In the genomic region with DNA sequence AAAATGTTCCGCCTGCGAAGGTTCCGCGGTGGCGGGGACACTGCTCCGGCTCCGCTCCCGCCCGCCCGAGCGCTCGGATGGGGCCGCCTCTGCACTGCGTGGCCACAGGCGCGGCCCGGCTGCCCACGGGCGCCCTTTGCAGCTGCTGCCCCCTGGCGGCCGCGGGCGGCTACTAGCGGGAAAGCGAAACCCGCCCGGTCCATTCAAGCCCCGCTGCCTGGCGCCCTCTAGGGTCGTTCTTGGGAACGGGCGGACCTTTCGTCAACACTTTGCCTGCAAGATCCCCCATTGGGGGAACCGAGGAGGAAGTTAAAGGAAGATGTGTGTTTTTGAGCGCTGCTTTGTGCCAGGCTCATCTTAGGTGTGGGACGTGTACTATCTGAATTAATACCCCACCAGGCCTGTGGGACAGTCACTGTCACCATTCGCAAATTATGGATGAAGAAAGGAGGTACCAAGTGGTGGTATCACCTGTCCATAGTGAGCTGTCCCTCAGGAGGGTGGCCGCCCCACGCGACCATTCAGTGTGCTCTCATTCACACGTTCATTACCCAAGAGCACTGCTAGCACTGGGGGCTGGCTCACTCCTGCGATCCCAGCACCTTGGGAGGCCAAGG, we compare ENCODE assay signal across 8 cellular contexts. TPM values are rescaled to one million over a fixed set of nuclear protein-coding genes. Genes with fewer than 3 reads are reported as not detected.
A peak's percentile ranks its signal among the peaks of the same experiment; 100 is the strongest.
DNase-seq lines count a peak whose midpoint lies in the region; ATAC-seq and TF ChIP-seq lines count a peak whose summit lies in the region.

No MANE protein-coding gene starts in this region.

- no peaks in the 10 kb centered on the region for H3K4me1 ChIP-seq in colonic mucosa

- no peak overlapping the region for H3K9ac ChIP-seq in colonic mucosa (ENCODE audit: low read depth in 2 of 2, low read length in 2 of 2)

- no peaks in the 10 kb centered on the region for H3K9me3 ChIP-seq in colonic mucosa

- WGBS in lower leg skin, 2 donors = 7 to 9% methylated on average over 26 to 42 of the region's 42 CpGs

- peak; percentile 100 for TF ChIP-seq CTCF in colonic mucosa (IDR thresholded peaks at IDR 0.05)
- peak in 2 of 3 donors; percentile 95 to 97 for TF ChIP-seq CTCF in lower leg skin (IDR thresholded peaks at IDR 0.05)

- intact Hi-C loops in colonic mucosa (cut with DNase I) (loop anchor here (2.0 to 5.0 kb wide), 2 partner anchors 69 to 149 kb away; no protein-coding TSS in a partner anchor), lower leg skin (cut with DNase I; ENCODE audit: low total_unique reads) (loop anchor here (2.0 to 10.0 kb wide), 2 partner anchors 69 to 151 kb away; no protein-coding TSS in a partner anchor)

- no peaks in the 10 kb centered on the region for H3K27me3 ChIP-seq in colonic mucosa

- H3K36me3 ChIP-seq in colonic mucosa = no peaks in the 10 kb centered on the region

- ATAC-seq in GM19035 (IDR thresholded peaks at IDR 0.05; ENCODE audit: unreplicated experiment) = peak; percentile 59
- peak; percentile 76 for ATAC-seq in HG03521 (IDR thresholded peaks at IDR 0.05; ENCODE audit: unreplicated experiment)

- no peak overlapping the region for H3K4me3 ChIP-seq in colonic mucosa
- H3K4me3 ChIP-seq in lower leg skin (ENCODE audit: low read depth, poor library complexity, severe bottlenecking) = no peak overlapping the region

- no peak overlapping the region for H3K27ac ChIP-seq in colonic mucosa

- TF ChIP-seq POLR2A in lower leg skin (IDR thresholded peaks at IDR 0.05) = no peak

- DNase-seq in AG08395 (ENCODE audit: low spot score) (peak; percentile 93), NCI-H82 (lab: John Stamatoyannopoulos, UW) (peak; percentile 90), colonic mucosa (peak; percentile 93), lower leg skin (ENCODE audit: low spot score in 2 of 2) (peak; percentile 87 to 98)
- peak; percentile 91 to 93 for DNase-seq in activated CD4-positive, alpha-beta T cell treated with anti-CD3 and anti-CD28 coated beads, Interleukin-2, amount 50 U/mL, for 24 hours (ENCODE audit: low read depth in 1 of 2, low spot score in 1 of 2)
- DNase-seq in stimulated activated CD8-positive, alpha-beta memory T cell treated with anti-CD3 and anti-CD28 coated beads, Interleukin-12 subunit alpha, Interleukin-12 subunit beta, amount 100 ng/mL, for 1 hour (ENCODE audit: low read depth) = peak; percentile 92

RNA-seq across cellular contexts. Expression of a gene that starts 19.4 kb away (rescaled TPM):
- total RNA-seq in colonic mucosa = 1 to 10 TPM; 1.0 TPM
- total RNA-seq in lower leg skin = 1 to 10 TPM in 3 of 4 donors, under 1 TPM in 1; 0.84 to 1.3 (median 1.1) TPM

RNA-seq across cellular contexts. Expression of a gene that starts 24.9 kb away (rescaled TPM):
- total RNA-seq in colonic mucosa (10 to 100 TPM in 1 of 2 donors, 1 to 10 TPM in 1; 8.3 to 16.3 TPM), lower leg skin (10 to 100 TPM; 39.3 to 45.7 (median 41.5) TPM)
